Comparison of ENCODE assay signal across 18 cellular contexts in the genomic region with DNA sequence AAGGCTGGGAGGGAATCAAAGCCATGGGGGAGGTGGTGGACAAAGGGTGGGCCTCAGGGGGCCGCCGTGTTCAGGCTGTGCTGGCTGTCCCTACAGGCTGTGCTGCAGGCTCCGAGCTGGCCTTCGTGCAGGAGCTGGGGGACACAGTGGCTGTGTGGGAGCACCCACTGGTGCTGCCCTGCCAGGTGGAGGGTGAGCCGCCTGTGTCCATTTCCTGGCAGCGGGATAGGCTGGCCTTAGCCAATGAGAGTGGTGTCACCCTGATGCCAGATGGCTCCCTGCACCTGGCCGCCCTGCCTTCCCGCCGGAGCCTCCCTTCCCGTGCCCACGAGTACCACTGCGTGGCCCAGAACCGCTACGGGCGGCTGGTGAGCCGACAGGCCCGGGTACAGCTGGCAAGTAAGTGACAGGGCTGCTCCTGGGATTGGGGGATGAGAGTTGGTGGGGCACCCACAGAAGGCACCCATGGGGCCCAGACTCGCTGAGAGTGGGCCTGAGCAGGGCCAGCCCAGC. TPM values are rescaled to one million over a fixed set of nuclear protein-coding genes. Genes with fewer than 3 reads are reported as not detected.
DNase-seq lines count a peak whose midpoint lies in the region; ATAC-seq and TF ChIP-seq lines count a peak whose summit lies in the region.
"Had no signal": no experiment of that assay in that cellular context is flagged by ENCODE, and none has a peak within 500 bp of the region (broad histone marks: within the 10 kb centered on the region; RNA-seq: fewer than 3 reads in every experiment).

No MANE protein-coding gene starts in this region.

- intact Hi-C loops in Calu3 (cut with micrococcal nuclease; ENCODE audit: unreplicated experiment), result no loop called here
- intact Hi-C loops in CD4-positive, alpha-beta T cell (cut with DNase I, micrococcal nuclease), result loop anchor here in 1 of 2 experiments (5.0 kb wide), 1 partner anchor 477 kb away; the partner anchor contains the start of gene HAX1

- H3K4me3 ChIP-seq in BLaER1, result no peak overlapping the region

- POLR2A ChIA-PET in CD4-positive, alpha-beta T cell (lab: Charles Lee), result no interaction called here

- 0 out of 2 replicates have a peak overlapping the region, but pooled peaks have one; percentile 51 for H3K9ac ChIP-seq in BLaER1

- TF ChIP-seq CTCF in Calu3 (IDR thresholded peaks at IDR 0.05; ENCODE audit: unreplicated experiment) (no peak), brain (conservative IDR thresholded peaks at IDR 0.05) (no peak), nephron progenitor cell (IDR thresholded peaks at IDR 0.05) (no peak)
- no peak for TF ChIP-seq CTCF in CD4-positive, alpha-beta T cell (IDR thresholded peaks at IDR 0.05)

- no peak for ATAC-seq in HG03280 (IDR thresholded peaks at IDR 0.05; ENCODE audit: unreplicated experiment)
- ATAC-seq in activated T-helper 17 cell treated with anti-CD3 and anti-CD28 coated beads, Interleukin-2, amount 50 U/mL, for 72 hours (replicated peaks), result no peak
- ATAC-seq in CD4-positive, alpha-beta T cell (ENCODE audit: poor library complexity), result no peak
- ATAC-seq: sciatic nerve had no signal

- H3K27me3 Mint-ChIP-seq in Calu3 (ENCODE audit: unreplicated experiment) (peaks cover 32% of the 10 kb centered on the region), brain (no peaks in the 10 kb centered on the region), nephron progenitor cell (ENCODE audit: low read depth, poor library complexity) (no peaks in the 10 kb centered on the region)
- no peaks in the 10 kb centered on the region for H3K27me3 Mint-ChIP-seq in activated T-helper 17 cell treated with anti-CD3 and anti-CD28 coated beads, Interleukin-2, amount 50 U/mL, for 72 hours
- no peaks in the 10 kb centered on the region for H3K27me3 Mint-ChIP-seq in CD4-positive, alpha-beta T cell

- no peaks in the 10 kb centered on the region for H4K20me1 ChIP-seq in BLaER1

- H3K4me1 Mint-ChIP-seq in Calu3 (ENCODE audit: low read depth, unreplicated experiment) (no peaks in the 10 kb centered on the region), brain (peaks cover 49% of the 10 kb centered on the region), nephron progenitor cell (peaks cover 66% of the 10 kb centered on the region)
- peaks cover 4% of the 10 kb centered on the region for H3K4me1 Mint-ChIP-seq in activated T-helper 17 cell treated with anti-CD3 and anti-CD28 coated beads, Interleukin-2, amount 50 U/mL, for 72 hours
- H3K4me1 Mint-ChIP-seq in CD4-positive, alpha-beta T cell (ENCODE audit: low read depth), result peaks cover 14% of the 10 kb centered on the region

- H3K4me3 Mint-ChIP-seq in Calu3 (ENCODE audit: low read depth, unreplicated experiment), result no peak overlapping the region
- peak overlapping the region in 2 of 5 experiments; percentile 64 to 84 for H3K4me3 Mint-ChIP-seq in brain
- H3K4me3 Mint-ChIP-seq in nephron progenitor cell, result peak overlapping the region; percentile 63
- no peak overlapping the region for H3K4me3 Mint-ChIP-seq in activated T-helper 17 cell treated with anti-CD3 and anti-CD28 coated beads, Interleukin-2, amount 50 U/mL, for 72 hours
- no peak overlapping the region for H3K4me3 Mint-ChIP-seq in CD4-positive, alpha-beta T cell

- H3K27ac Mint-ChIP-seq in Calu3 (ENCODE audit: unreplicated experiment), result no peak overlapping the region
- H3K27ac Mint-ChIP-seq in brain, result peak overlapping the region in 3 of 5 experiments; percentile 83 to 98 (median 96)
- H3K27ac Mint-ChIP-seq in nephron progenitor cell, result peak overlapping the region; percentile 82
- H3K27ac Mint-ChIP-seq in activated T-helper 17 cell treated with anti-CD3 and anti-CD28 coated beads, Interleukin-2, amount 50 U/mL, for 72 hours, result no peak overlapping the region
- no peak overlapping the region for H3K27ac Mint-ChIP-seq in CD4-positive, alpha-beta T cell

- peaks cover 7% of the 10 kb centered on the region for H3K36me3 Mint-ChIP-seq in Calu3 (ENCODE audit: insufficient read depth, unreplicated experiment)
- peaks cover 4% of the 10 kb centered on the region for H3K36me3 Mint-ChIP-seq in brain
- H3K36me3 Mint-ChIP-seq in nephron progenitor cell (ENCODE audit: low read depth), result no peaks in the 10 kb centered on the region
- no peaks in the 10 kb centered on the region for H3K36me3 Mint-ChIP-seq in activated T-helper 17 cell treated with anti-CD3 and anti-CD28 coated beads, Interleukin-2, amount 50 U/mL, for 72 hours (ENCODE audit: low read depth)
- no peaks in the 10 kb centered on the region for H3K36me3 Mint-ChIP-seq in CD4-positive, alpha-beta T cell (ENCODE audit: low read depth)

- peaks cover 7% of the 10 kb centered on the region; the same call in 1 of the 2 replicates for H3K36me3 ChIP-seq in BLaER1

- TSS peak; percentile 17 for BruUV-seq in Calu3 (replicated peaks; lab: Mats Ljungman, UMichigan)

- peak overlapping the region; percentile 60 for H3K27ac ChIP-seq in BLaER1
- no peak overlapping the region for H3K27ac ChIP-seq in CD4-positive, alpha-beta T cell (ENCODE audit: low read depth, low read length)
- H3K27ac ChIP-seq: HL-60 had no signal

- H3K4me2 ChIP-seq in BLaER1, result peak overlapping the region; percentile 31; the same call in 1 of the 2 replicates

- peaks cover 73% of the 10 kb centered on the region for H3K4me1 ChIP-seq in BLaER1

- CTCF ChIA-PET in Calu3 (lab: Charles Lee), result no interaction called here
- CTCF ChIA-PET in CD4-positive, alpha-beta T cell (lab: Charles Lee), result no interaction called here

- DNase-seq in Calu3 (no peak), nephron progenitor cell (no peak)
- no peak for DNase-seq in CD4-positive, alpha-beta T cell
- DNase-seq: activated CD4-positive, alpha-beta T cell treated with anti-CD3 and anti-CD28 coated beads, Interleukin-2, amount 50 U/mL, for 48 hours; GDM1; Kasumi-1; kidney glomerular epithelial cell; mesendoderm; NCI-H1436; NK-92 treated with Interleukin-12 subunit alpha and Interleukin-12 subunit beta, amount 100 ng/mL, for 24 hours; RPMI8226; stimulated activated CD4-positive, alpha-beta T cell treated with anti-CD3 and anti-CD28 coated beads, Interleukin-2, amount 100 ng/mL, for 24 hours had no signal

- H3K9me3 ChIP-seq in BLaER1, result no peaks in the 10 kb centered on the region
- no peaks in the 10 kb centered on the region for H3K9me3 ChIP-seq in CD4-positive, alpha-beta T cell (ENCODE audit: control insufficient read depth, low read length)

- H3K27me3 ChIP-seq in BLaER1, result no peaks in the 10 kb centered on the region
- H3K27me3 ChIP-seq in CD4-positive, alpha-beta T cell (ENCODE audit: control insufficient read depth, insufficient read depth, low read length), result no peaks in the 10 kb centered on the region

- H3K9me3 Mint-ChIP-seq in Calu3 (ENCODE audit: low read depth, unreplicated experiment) (no peaks in the 10 kb centered on the region), brain (no peaks in the 10 kb centered on the region), nephron progenitor cell (no peaks in the 10 kb centered on the region)
- H3K9me3 Mint-ChIP-seq in activated T-helper 17 cell treated with anti-CD3 and anti-CD28 coated beads, Interleukin-2, amount 50 U/mL, for 72 hours, result no peaks in the 10 kb centered on the region
- H3K9me3 Mint-ChIP-seq in CD4-positive, alpha-beta T cell, result no peaks in the 10 kb centered on the region

RNA-seq across cellular contexts. Expression of gene SLC27A3, which starts 20.2 kb away (rescaled TPM):
- 9.0 and 11.9 TPM in 2 replicates for total RNA-seq in Calu3 (2022)
- 43.3 TPM for polyA plus RNA-seq in brain (ENCODE audit: insufficient read depth, low read depth, low replicate concordance)
- 1 to 10 TPM; 9.7 to 9.8 TPM for total RNA-seq in activated T-helper 17 cell treated with anti-CD3 and anti-CD28 coated beads, Interleukin-2, amount 50 U/mL, for 72 hours
- 1 to 10 TPM; 3.8 to 4.4 TPM for total RNA-seq in CD4-positive, alpha-beta T cell

Comparison
In these comparisons a context has a peak if more than half of its experiments do, and no peak if none do; other contexts are left out.
1. H3K27ac Mint-ChIP-seq: peak in brain (3 of 5) and nephron progenitor cell (single experiment); none in Calu3 (single experiment), activated T-helper 17 cell treated with anti-CD3 and anti-CD28 coated beads, Interleukin-2, amount 50 U/mL, for 72 hours (single experiment) and CD4-positive, alpha-beta T cell (single experiment).